ENCODE assay signal across 8 cellular contexts in the genomic region with DNA sequence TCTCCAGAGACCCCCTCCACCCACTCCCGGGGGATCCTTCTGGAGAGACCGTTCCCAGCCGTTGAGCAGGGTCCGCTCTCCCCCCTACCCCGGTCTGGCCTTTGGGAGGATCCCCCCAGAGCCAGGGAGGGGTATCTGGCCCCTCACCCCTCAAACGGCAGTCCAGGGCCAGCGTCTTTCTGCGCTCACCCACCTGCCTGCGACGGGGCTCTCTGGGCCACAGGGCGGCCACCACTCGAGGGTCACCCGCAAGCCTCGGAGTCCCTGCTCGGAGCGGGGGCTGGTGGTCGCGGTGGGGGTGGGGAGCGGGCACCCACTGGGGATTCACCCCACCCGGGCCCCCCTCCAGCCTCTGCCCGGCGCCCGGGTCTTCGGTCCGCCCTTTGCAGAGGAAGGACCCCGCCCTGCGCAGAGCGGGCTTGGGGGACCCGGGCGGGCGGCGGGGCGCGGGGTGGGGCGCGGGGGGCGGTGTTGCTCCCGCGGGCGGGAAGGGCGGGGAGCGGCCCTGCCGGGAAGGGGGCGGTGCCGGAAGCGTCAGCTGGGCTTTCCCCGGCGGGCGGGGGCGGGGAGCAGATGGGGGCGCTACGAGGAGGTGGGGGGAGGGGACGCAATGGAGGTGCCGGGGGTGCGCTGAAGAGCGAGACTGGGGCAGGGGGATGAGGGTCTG. TPM values are rescaled to one million over a fixed set of nuclear protein-coding genes. Genes with fewer than 3 reads are reported as not detected.
DNase-seq lines count a peak whose midpoint lies in the region; ATAC-seq and TF ChIP-seq lines count a peak whose summit lies in the region.

No MANE protein-coding gene starts in this region.

- BruUV-seq in mammary epithelial cell (replicated peaks; lab: Mats Ljungman, UMichigan): no TSS peak

- no peak for ATAC-seq in HG03469 (IDR thresholded peaks at IDR 0.05; ENCODE audit: unreplicated experiment)

- H3K4me3 ChIP-seq in WERI-Rb-1 (ENCODE audit: low read depth, low read length): peak overlapping the region; percentile 42
- peak overlapping the region in 1 of 3 experiments; percentile 16 for H3K4me3 ChIP-seq in mammary epithelial cell (replicated peaks in 1 of 3; ENCODE audit: insufficient read depth in 1 of 3, low read depth in 2 of 3, low read length in 3 of 3)

- H3K27me3 ChIP-seq in WERI-Rb-1 (ENCODE audit: insufficient read depth, low read depth, severe bottlenecking): peaks cover under 1% of the 10 kb centered on the region
- H3K27me3 ChIP-seq in mammary epithelial cell (ENCODE audit: insufficient read depth, low read length): no peaks in the 10 kb centered on the region

- no peak overlapping the region for H3K9ac ChIP-seq in mammary epithelial cell (ENCODE audit: insufficient read depth, low read length)

- H3K4me1 ChIP-seq in mammary epithelial cell (ENCODE audit: insufficient read depth, low read length): peaks cover 18% of the 10 kb centered on the region

- WGBS in mammary epithelial cell (ENCODE audit: low coverage, missing lambda C conversion rate): no CpG with 5 or more reads among the region's 56 CpGs

- H3K4me2 ChIP-seq in mammary epithelial cell (ENCODE audit: insufficient read depth, low read depth, low read length): peak overlapping the region; percentile 9

- H3K9me3 ChIP-seq in WERI-Rb-1 (ENCODE audit: severe bottlenecking): no peaks in the 10 kb centered on the region
- H3K9me3 ChIP-seq in mammary epithelial cell (replicated peaks; ENCODE audit: insufficient read depth, low read length): no peaks in the 10 kb centered on the region

- DNase-seq in ACHN (peak; percentile 60), HUDEP-2 (lab: John Stamatoyannopoulos, UW; ENCODE audit: unreplicated experiment in 76 of 76) (peak in 42 of 76 experiments; percentile 7 to 69 (median 42)), WERI-Rb-1 (peak; percentile 79), mammary epithelial cell (no peak), kidney tubule cell (ENCODE audit: low spot score) (peak; percentile 44), NCI-H524 treated with DMSO at 0.1 percent for 48 hours (lab: John Stamatoyannopoulos, UW) (no peak)
- peak; percentile 91 for DNase-seq in stimulated activated CD4-positive, alpha-beta T cell treated with anti-CD3 and anti-CD28 coated beads, Interleukin-4, amount 100 ng/mL, for 48 hours (ENCODE audit: low read depth in 2 of 2)

- no peaks in the 10 kb centered on the region for H3K79me2 ChIP-seq in mammary epithelial cell (ENCODE audit: insufficient read depth, low read length)

- no peak for TF ChIP-seq CTCF in WERI-Rb-1 (IDR thresholded peaks at IDR 0.05; ENCODE audit: low read depth, low read length)
- TF ChIP-seq CTCF in mammary epithelial cell (conservative IDR thresholded peaks at IDR 0.05 in 1 of 2, IDR thresholded peaks at IDR 0.05 in 1 of 2; ENCODE audit: extremely low read depth in 1 of 2, insufficient read depth in 1 of 2, low read depth in 1 of 2, low read length in 2 of 2): no peak

- dilution Hi-C loops in mammary epithelial cell (cut with HindIII; ENCODE audit: low sequenced_read_pairs): no loop called here

- no peaks in the 10 kb centered on the region for H4K20me1 ChIP-seq in mammary epithelial cell (ENCODE audit: insufficient read depth, low read length)

- H3K27ac ChIP-seq in WERI-Rb-1 (peak overlapping the region; percentile 67), mammary epithelial cell (ENCODE audit: insufficient read depth, low read depth, low read length) (no peak overlapping the region)

- H3K36me3 ChIP-seq in WERI-Rb-1 (no peaks in the 10 kb centered on the region), mammary epithelial cell (ENCODE audit: insufficient read depth, low read length) (no peaks in the 10 kb centered on the region)

- in situ Hi-C loops in ACHN (cut with HindIII; ENCODE audit: low pct_ligation_motif_present, low pct_unique_long_range_greater_than_20kb, low sequenced_read_pairs): no loop called here
- in situ Hi-C loops in mammary epithelial cell (cut with MboI; ENCODE audit: low sequenced_read_pairs in 2 of 2): loop anchor here (5.0 to 25.0 kb wide), 2 partner anchors 97 to 277 kb away; a partner anchor contains a TSS

- CTCF ChIA-PET in mammary epithelial cell (lab: Charles Lee; ENCODE audit: low non-redundant PET): no interaction called here

- intact Hi-C loops in mammary epithelial cell (cut with micrococcal nuclease): loop anchor here (5.0 kb wide), 1 partner anchor 687 kb away; no protein-coding TSS in a partner anchor

- no peak overlapping the region for H2AFZ ChIP-seq in mammary epithelial cell (ENCODE audit: low read depth, low read length)

RNA-seq across cellular contexts. Expression of a gene that starts 16.6 kb away (rescaled TPM):
- total RNA-seq in mammary epithelial cell: 10 to 100 TPM; 26.5 to 51.5 TPM
- 63.8 TPM for polyA plus RNA-seq in mammary epithelial cell
- polyA minus RNA-seq in mammary epithelial cell: 22.6 TPM

RNA-seq across cellular contexts. Expression of a gene that starts 16.8 kb away (rescaled TPM):
- 10 to 100 TPM; 19.0 to 19.9 TPM for total RNA-seq in mammary epithelial cell
- 12.6 TPM for polyA plus RNA-seq in mammary epithelial cell
- 3.8 TPM for polyA minus RNA-seq in mammary epithelial cell

RNA-seq across cellular contexts. Expression of a gene that starts 25.5 kb away (rescaled TPM):
- 10 to 100 TPM; 26.6 to 68.7 TPM for total RNA-seq in mammary epithelial cell
- 11.1 TPM for polyA plus RNA-seq in mammary epithelial cell
- polyA minus RNA-seq in mammary epithelial cell: 6.3 TPM

Comparison
In these comparisons a context has a peak if more than half of its experiments do, and no peak if none do; other contexts are left out.
1. DNase-seq: peak in ACHN (single experiment), HUDEP-2 (42 of 76), WERI-Rb-1 (single experiment), kidney tubule cell (single experiment) and stimulated activated CD4-positive, alpha-beta T cell treated with anti-CD3 and anti-CD28 coated beads, Interleukin-4, amount 100 ng/mL, for 48 hours (2 of 2); none in mammary epithelial cell (single experiment) and NCI-H524 treated with DMSO at 0.1 percent for 48 hours (single experiment).